In genomic region chr15:92812271-92812670, GRCh38 we compare ENCODE assay signal across 10 cellular contexts.
A peak's percentile ranks its signal among the peaks of the same experiment; 100 is the strongest.
DNase-seq lines count a peak whose midpoint lies in the region; ATAC-seq, FAIRE-seq and TF ChIP-seq lines count a peak whose summit lies in the region.
"Had no signal": no experiment of that assay in that cellular context is flagged by ENCODE, and none has a peak within 500 bp of the region (broad histone marks: within the 10 kb centered on the region; RNA-seq: fewer than 3 reads in every experiment).

No MANE protein-coding gene starts in this region.

- no peaks in the 10 kb centered on the region for H4K20me1 ChIP-seq in MM.1S (ENCODE audit: insufficient read depth, low read length)

- ATAC-seq in pancreas (no peak), GM18498 (IDR thresholded peaks at IDR 0.05; ENCODE audit: unreplicated experiment) (no peak)

- peak overlapping the region in 4 of 8 donors; percentile 1 to 91 (median 34) for H3K27ac Mint-ChIP-seq in CD8-positive, alpha-beta memory T cell

- intact Hi-C loops in pancreas (cut with DNase I): loop anchor here in 1 of 3 donors (10.0 kb wide), 1 partner anchor 63 kb away; no protein-coding TSS in a partner anchor

- no peak overlapping the region for H3K4me3 ChIP-seq in CD8-positive, alpha-beta memory T cell (ENCODE audit: low read length)
- H3K4me3 ChIP-seq in MM.1S (ENCODE audit: low read length): no peak overlapping the region
- peak overlapping the region in 2 of 4 donors; percentile 46 to 57 for H3K4me3 ChIP-seq in pancreas

- TF ChIP-seq CTCF in MM.1S (IDR thresholded peaks at IDR 0.05; ENCODE audit: low read length): no peak
- no peak for TF ChIP-seq CTCF in pancreas (IDR thresholded peaks at IDR 0.05)

- peaks cover 17% of the 10 kb centered on the region for H3K79me2 ChIP-seq in MM.1S (ENCODE audit: low read length)

- WGBS in pancreas, 2 donors: 38 to 43% methylated on average over 12 of the region's 12 CpGs

- no peak overlapping the region for H3K4me3 Mint-ChIP-seq in CD8-positive, alpha-beta memory T cell

- no peak for FAIRE-seq in pancreas (lab: Jason Lieb, UNC)
- FAIRE-seq: endothelial cell of umbilical vein had no signal

- H3K9me2 ChIP-seq in MM.1S (replicated peaks; ENCODE audit: insufficient read depth, low read length): no peaks in the 10 kb centered on the region

- peak overlapping the region; percentile 94; the same call in 1 of the 2 replicates for H3K4me2 ChIP-seq in MM.1S (ENCODE audit: low read depth, low read length)

- H3K4me1 Mint-ChIP-seq in CD8-positive, alpha-beta memory T cell: peaks cover 33 to 57% (median 50%) of the 10 kb centered on the region in 3 donors

- CTCF ChIA-PET in CD8-positive, alpha-beta memory T cell (lab: Charles Lee): interaction anchor here (1.3 to 5.0 kb wide), 3 partner anchors 8 to 78 kb away, joined by 3 to 113 read pairs (median 35); no protein-coding TSS in a partner anchor

- H2AFZ ChIP-seq in MM.1S (ENCODE audit: low read length): no peak overlapping the region

- H3F3A ChIP-seq in MM.1S (ENCODE audit: insufficient read depth, low read length): peaks cover 22% of the 10 kb centered on the region

- H3K27me3 ChIP-seq in CD8-positive, alpha-beta memory T cell (ENCODE audit: insufficient read depth, low read length, poor library complexity, severe bottlenecking): no peaks in the 10 kb centered on the region
- H3K27me3 ChIP-seq in MM.1S (replicated peaks; ENCODE audit: insufficient read depth, low read length) (no peaks in the 10 kb centered on the region), pancreas (no peaks in the 10 kb centered on the region)

- H3K9me3 ChIP-seq in CD8-positive, alpha-beta memory T cell (ENCODE audit: low read length): no peaks in the 10 kb centered on the region
- H3K9me3 ChIP-seq in MM.1S (replicated peaks; ENCODE audit: insufficient read depth, low read length) (no peaks in the 10 kb centered on the region), pancreas (no peaks in the 10 kb centered on the region)

- POLR2A ChIA-PET in CD8-positive, alpha-beta memory T cell (lab: Charles Lee): interaction anchor here (1.0 to 6.4 kb wide), 4 partner anchors 19 to 88 kb away, joined by 3 to 289 read pairs (median 24); partner anchors contain the start of gene CHD2

- peaks cover 61% of the 10 kb centered on the region for H3K4me1 ChIP-seq in CD8-positive, alpha-beta memory T cell (ENCODE audit: insufficient read depth, low read length)
- H3K4me1 ChIP-seq in MM.1S (ENCODE audit: low read length): peaks cover 9% of the 10 kb centered on the region; the same call in 1 of the 2 replicates
- peaks cover 0 to 21% (median 13%) of the 10 kb centered on the region in 3 donors for H3K4me1 ChIP-seq in pancreas

- H3K9ac ChIP-seq in MM.1S (ENCODE audit: low read length): no peak overlapping the region

- no peak for DNase-seq in CD8-positive, alpha-beta memory T cell
- DNase-seq in MM.1S (no peak), pancreas (no peak), AG08395 (ENCODE audit: low spot score) (no peak)
- no peak for DNase-seq in stimulated activated CD4-positive, alpha-beta T cell treated with anti-CD3 and anti-CD28 coated beads, Interleukin-1b, Interleukin-23, amount 100 ng/mL, for 48 hours
- DNase-seq: EL; stimulated activated CD8-positive, alpha-beta memory T cell treated with anti-CD3 and anti-CD28 coated beads, Interleukin-4, amount 100 ng/mL, for 48 hours had no signal

- no peaks in the 10 kb centered on the region for H3K9me3 Mint-ChIP-seq in CD8-positive, alpha-beta memory T cell

- H3K27ac ChIP-seq in CD8-positive, alpha-beta memory T cell (ENCODE audit: low read depth, low read length): peak overlapping the region; percentile 94
- H3K27ac ChIP-seq in MM.1S (ENCODE audit: low read length) (peak overlapping the region; percentile 98; the same call in 1 of the 2 replicates), cingulate gyrus (ENCODE audit: low read depth, low read length) (peak overlapping the region; percentile 72), pancreas (peak overlapping the region; percentile 97 to 99 (median 98))

- peaks cover 0 to 7% (median 0%) of the 10 kb centered on the region in 3 donors for H3K36me3 Mint-ChIP-seq in CD8-positive, alpha-beta memory T cell

- H3K27me3 Mint-ChIP-seq in CD8-positive, alpha-beta memory T cell: no peaks in the 10 kb centered on the region

- H3K36me3 ChIP-seq in CD8-positive, alpha-beta memory T cell (ENCODE audit: insufficient read depth, low read length): no peaks in the 10 kb centered on the region
- H3K36me3 ChIP-seq in MM.1S (replicated peaks; ENCODE audit: insufficient read depth, low read length) (no peaks in the 10 kb centered on the region), pancreas (no peaks in the 10 kb centered on the region)
